Comparison of ENCODE assay signal across 29 cellular contexts in the genomic region with DNA sequence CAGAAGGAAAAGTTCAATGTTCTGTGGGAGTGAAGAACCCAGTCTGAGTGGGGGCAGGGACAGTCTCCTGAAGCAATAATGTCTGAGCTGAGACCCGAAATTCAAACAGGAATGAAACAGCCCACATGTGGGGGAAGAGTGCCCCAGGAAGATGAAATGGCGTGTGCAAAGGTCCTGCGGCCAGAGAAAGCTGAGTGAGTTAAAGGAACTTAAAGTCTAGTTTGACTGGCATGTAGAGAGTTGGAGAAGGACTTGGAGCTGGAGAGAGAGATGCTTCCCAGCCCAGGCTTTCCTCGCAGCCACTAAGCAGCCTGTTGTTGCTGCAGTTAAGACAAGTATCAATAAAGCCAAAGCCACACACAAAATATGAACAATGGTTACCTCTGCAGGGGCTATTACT. TPM values are rescaled to one million over a fixed set of nuclear protein-coding genes. Genes with fewer than 3 reads are reported as not detected.
A peak's percentile ranks its signal among the peaks of the same experiment; 100 is the strongest.
DNase-seq lines count a peak whose midpoint lies in the region; ATAC-seq, FAIRE-seq and TF ChIP-seq lines count a peak whose summit lies in the region.
"Had no signal": no experiment of that assay in that cellular context is flagged by ENCODE, and none has a peak within 500 bp of the region (broad histone marks: within the 10 kb centered on the region; RNA-seq: fewer than 3 reads in every experiment).

No MANE protein-coding gene starts in this region.

- no peaks in the 10 kb centered on the region for H3K9me3 Mint-ChIP-seq in stimulated activated naive B cell treated with anti-CD40 and anti-IgM and Interleukin-4, amounts not matched to agents 10 μg/mL and 1 μg/mL and 100 μg/mL, for 72 hours
- H3K9me3 Mint-ChIP-seq: CD14-positive monocyte; CD4-positive, alpha-beta memory T cell; CD4-positive, CD25-positive, alpha-beta regulatory T cell had no signal

- no peaks in the 10 kb centered on the region for H3K36me3 Mint-ChIP-seq in stimulated activated naive B cell treated with anti-CD40 and anti-IgM and Interleukin-4, amounts not matched to agents 10 μg/mL and 1 μg/mL and 100 μg/mL, for 72 hours
- H3K36me3 Mint-ChIP-seq: CD14-positive monocyte; CD4-positive, alpha-beta memory T cell; CD4-positive, CD25-positive, alpha-beta regulatory T cell; CD8-positive, alpha-beta memory T cell had no signal

- H3K4me3 ChIP-seq in K562 (no peak overlapping the region), H1 (ENCODE audit: extremely low read depth in 1 of 4, insufficient read depth in 2 of 4, low read depth in 3 of 4, low read length in 4 of 4) (no peak overlapping the region), kidney (ENCODE audit: low read length in 2 of 2) (no peak overlapping the region)
- H3K4me3 ChIP-seq: BLaER1, GM12878 had no signal

- POLR2A ChIA-PET in K562 (lab: Yijun Ruan, JAX) (no interaction called here), H1 (lab: Charles Lee; ENCODE audit: partially characterized antibody) (interaction anchor here (1.6 kb wide), 1 partner anchor 38 kb away, joined by 3 read pairs; a partner anchor contains a TSS)

- H3K23ac ChIP-seq in H1 (ENCODE audit: insufficient read length) = no peak overlapping the region

- no peak for TF ChIP-seq RAD21 in K562 (CRISPR knock-in tag; conservative IDR thresholded peaks at IDR 0.05 in 1 of 2, IDR thresholded peaks at IDR 0.05 in 1 of 2)
- no peak for TF ChIP-seq RAD21 in H1 (IDR thresholded peaks at IDR 0.05 in 1 of 2, conservative IDR thresholded peaks at IDR 0.05 in 1 of 2; ENCODE audit: low read depth in 2 of 2, low read length in 2 of 2)

- no peaks in the 10 kb centered on the region for H3K36me3 ChIP-seq in K562 (ENCODE audit: control insufficient read depth, insufficient read depth, low read length)
- H3K36me3 ChIP-seq in H1 (ENCODE audit: control insufficient read depth in 2 of 4, insufficient read depth in 4 of 4, low read length in 3 of 4) = no peaks in the 10 kb centered on the region
- H3K36me3 ChIP-seq in kidney (ENCODE audit: control insufficient read depth in 1 of 2, insufficient read depth in 2 of 2, low read length in 2 of 2) = no peaks in the 10 kb centered on the region
- H3K36me3 ChIP-seq: BE2C, BLaER1 had no signal

- H3K9ac ChIP-seq in K562 (ENCODE audit: insufficient read depth in 1 of 2, low read depth in 2 of 2, low read length in 2 of 2) (no peak overlapping the region), H1 (replicated peaks in 1 of 4; ENCODE audit: extremely low read depth in 1 of 4, low read depth in 3 of 4, low read length in 3 of 4) (no peak overlapping the region), kidney (ENCODE audit: low read length in 2 of 2) (no peak overlapping the region)
- H3K9ac ChIP-seq: BLaER1 had no signal

- no peak overlapping the region for H3K56ac ChIP-seq in H1 (replicated peaks; ENCODE audit: insufficient read length, low read depth, low read length)

- no peak overlapping the region for H4K8ac ChIP-seq in H1 (ENCODE audit: extremely low read depth, insufficient read depth, low read length)

- peaks cover 22 to 54% of the 10 kb centered on the region in 2 experiments; a peak in 4 of 5 replicates for H3K27me3 ChIP-seq in K562 (ENCODE audit: control insufficient read depth in 2 of 2, insufficient read depth in 2 of 2, low read length in 2 of 2)
- H3K27me3 ChIP-seq in H1 (replicated peaks in 1 of 4; ENCODE audit: control insufficient read depth in 3 of 4, extremely low read depth in 1 of 4, insufficient read depth in 3 of 4, low read length in 3 of 4) = peaks cover 0 to 3% (median 0%) of the 10 kb centered on the region in 4 experiments; a peak in 2 of 7 replicates
- H3K27me3 ChIP-seq: BE2C, BLaER1 had no signal

- H2AK5ac ChIP-seq in H1 (ENCODE audit: low read depth, low read length) = no peak overlapping the region

- no peak for ATAC-seq in K562
- ATAC-seq in HG03039 (IDR thresholded peaks at IDR 0.05; ENCODE audit: unreplicated experiment) = no peak
- ATAC-seq in stimulated activated naive B cell treated with anti-CD40 and anti-IgM and Interleukin-4, amounts not matched to agents 10 μg/mL and 1 μg/mL and 100 μg/mL, for 72 hours (replicated peaks) = no peak
- ATAC-seq in GM19351 (IDR thresholded peaks at IDR 0.05; ENCODE audit: unreplicated experiment) = no peak
- ATAC-seq: GM12878 had no signal

- H3K4ac ChIP-seq in H1 (replicated peaks; ENCODE audit: insufficient read length, low read depth, low read length) = no peak overlapping the region

- no TSS peak for BruUV-seq in K562 (replicated peaks; lab: Mats Ljungman, UMichigan)

- no peak overlapping the region for H2BK120ac ChIP-seq in H1 (replicated peaks; ENCODE audit: low read depth, low read length)

- peaks cover 7 to 10% of the 10 kb centered on the region in 2 donors for H3K4me1 Mint-ChIP-seq in stimulated activated naive B cell treated with anti-CD40 and anti-IgM and Interleukin-4, amounts not matched to agents 10 μg/mL and 1 μg/mL and 100 μg/mL, for 72 hours
- H3K4me1 Mint-ChIP-seq: CD14-positive monocyte had no signal

- H2BK5ac ChIP-seq in H1 (ENCODE audit: low read depth, low read length) = no peak overlapping the region

- H3K23me2 ChIP-seq in H1 (ENCODE audit: low read depth, low read length) = no peaks in the 10 kb centered on the region

- peaks cover 0 to 5% of the 10 kb centered on the region in 2 experiments; a peak in 3 of 5 replicates for H3K4me1 ChIP-seq in K562 (replicated peaks in 1 of 2; ENCODE audit: control insufficient read depth in 2 of 2, insufficient read depth in 2 of 2, low read length in 2 of 2)
- no peaks in the 10 kb centered on the region for H3K4me1 ChIP-seq in H1 (replicated peaks in 1 of 4; ENCODE audit: control insufficient read depth in 3 of 4, insufficient read depth in 4 of 4, low read length in 3 of 4)
- H3K4me1 ChIP-seq in kidney (ENCODE audit: control insufficient read depth in 1 of 2, insufficient read depth in 1 of 2, low read depth in 1 of 2, low read length in 2 of 2) = no peaks in the 10 kb centered on the region

- no peak overlapping the region for H3K18ac ChIP-seq in H1 (ENCODE audit: extremely low read depth, low read length)

- H3K27ac ChIP-seq in K562 (ENCODE audit: extremely low read depth, low read depth, low read length) (no peak overlapping the region), H1 (ENCODE audit: low read depth, low read length) (no peak overlapping the region), kidney (ENCODE audit: low read depth in 2 of 2, low read length in 2 of 2) (no peak overlapping the region)
- H3K27ac ChIP-seq: BLaER1 had no signal

- no peak overlapping the region for H3K14ac ChIP-seq in H1 (ENCODE audit: insufficient read length)

- in situ Hi-C loops in K562 (cut with MboI) = no loop called here

- H2AFZ ChIP-seq in K562 (ENCODE audit: low read depth, low read length) (no peak overlapping the region), H1 (ENCODE audit: low read length) (no peak overlapping the region)

- no peak for TF ChIP-seq EP300 in K562 (IDR thresholded peaks at IDR 0.05; ENCODE audit: low read length)
- no peak for TF ChIP-seq EP300 in H1 (IDR thresholded peaks at IDR 0.05; ENCODE audit: borderline replicate concordance in 1 of 2, low read depth in 2 of 2, low read length in 2 of 2)

- H4K91ac ChIP-seq in H1 (replicated peaks; ENCODE audit: insufficient read length, low read length) = no peak overlapping the region

- H2BK12ac ChIP-seq in H1 (ENCODE audit: low read depth, low read length) = no peak overlapping the region

- H3K27me3 Mint-ChIP-seq in stimulated activated naive B cell treated with anti-CD40 and anti-IgM and Interleukin-4, amounts not matched to agents 10 μg/mL and 1 μg/mL and 100 μg/mL, for 72 hours = peaks cover 27 to 30% of the 10 kb centered on the region in 2 donors

- no peak for TF ChIP-seq POLR2A in K562 (conservative IDR thresholded peaks at IDR 0.05)
- TF ChIP-seq POLR2A in H1 (IDR thresholded peaks at IDR 0.05; ENCODE audit: control extremely low read depth in 1 of 2, low read depth in 2 of 2, low read length in 2 of 2) = no peak

- DNase-seq in K562 (ENCODE audit: extremely low read depth in 1 of 4, low spot score in 3 of 4) (no peak), H1 (ENCODE audit: low read depth in 1 of 2, low spot score in 2 of 2) (no peak), kidney (peak; percentile 2), activated gamma-delta T cell treated with Interleukin-2 at 50 U/mL for 16 hours (no peak)
- no peak for DNase-seq in stimulated activated naive B cell treated with anti-CD40 and anti-IgM and Interleukin-4, amounts not matched to agents 10 μg/mL and 1 μg/mL and 100 μg/mL, for 72 hours
- DNase-seq: 8988T; ACHN; BE2C; C1 segment of cervical spinal cord; CD4-positive, alpha-beta memory T cell; CD4-positive, CD25-positive, alpha-beta regulatory T cell; CD8-positive, alpha-beta memory T cell; COR-L47; DMS 273 treated with DMSO at 0.1 percent for 48 hours; DMS153; DMS53; DMS79; DND-41; EL; GDM1 had no signal

- TF ChIP-seq CTCF in K562 (IDR thresholded peaks at IDR 0.05 in 2 of 3, conservative IDR thresholded peaks at IDR 0.05 in 1 of 3; ENCODE audit: insufficient read depth in 2 of 3, low read depth in 1 of 3, low read length in 3 of 3) (no peak), H1 (IDR thresholded peaks at IDR 0.05; ENCODE audit: control extremely low read depth in 1 of 3, insufficient read depth in 1 of 3, low read depth in 1 of 3, low read length in 3 of 3) (no peak), kidney (IDR thresholded peaks at IDR 0.05; ENCODE audit: borderline replicate concordance, extremely low read depth, insufficient read depth) (no peak)

- no peak overlapping the region for H2BK20ac ChIP-seq in H1 (ENCODE audit: low read length)

- H4K5ac ChIP-seq in H1 (ENCODE audit: insufficient read length, low read depth, low read length) = no peak overlapping the region

- H3K9me1 ChIP-seq in K562 (ENCODE audit: control insufficient read depth, insufficient read depth, low read length) = no peaks in the 10 kb centered on the region

- no peaks in the 10 kb centered on the region for H3K9me3 ChIP-seq in K562 (replicated peaks; ENCODE audit: control insufficient read depth, insufficient read depth, low read depth, low read length)
- H3K9me3 ChIP-seq in H1 (ENCODE audit: insufficient read depth in 2 of 2, low read depth in 1 of 2, low read length in 1 of 2) = no peaks in the 10 kb centered on the region
- H3K9me3 ChIP-seq in kidney (ENCODE audit: control insufficient read depth in 1 of 2, low read length in 2 of 2) = no peaks in the 10 kb centered on the region
- H3K9me3 ChIP-seq: BE2C, BLaER1 had no signal

- H2BK15ac ChIP-seq in H1 (ENCODE audit: low read length) = no peak overlapping the region

- WGBS in K562 (ENCODE audit: insufficient coverage, low coverage, missing lambda C conversion rate) = 0% methylated on average over 4 of the region's 4 CpGs
- 94% methylated on average over 4 of the region's 4 CpGs; no CpG with 5 or more reads in 1 of the 2 experiments for WGBS in H1 (ENCODE audit: extremely low coverage in 1 of 2, insufficient coverage in 1 of 2, insufficient read length in 1 of 2, insufficient replicate concordance in 2 of 2, low coverage in 1 of 2, low lambda C conversion rate in 2 of 2, missing lambda C conversion rate in 1 of 2), 2 experiments

- FAIRE-seq in K562 (lab: Jason Lieb, UNC) = no peak
- no peak for FAIRE-seq in H1 (lab: Jason Lieb, UNC)
- no peak for FAIRE-seq in kidney (lab: Jason Lieb, UNC)
- FAIRE-seq: A204.1, GM12878, GM12892, GM18507, GM19239 had no signal

- H3K79me1 ChIP-seq in H1 (ENCODE audit: low read depth, low read length) = no peaks in the 10 kb centered on the region

- CTCF ChIA-PET in K562 (lab: Yijun Ruan, JAX; ENCODE audit: low intra/inter-chr PET ratio) = no interaction called here
- CTCF ChIA-PET in H1 (lab: Charles Lee; ENCODE audit: partially characterized antibody) = interaction anchor here (0.6 to 3.4 kb wide), 7 partner anchors 7 to 258 kb away, joined by 3 to 18 read pairs (median 5); no protein-coding TSS in a partner anchor

- intact Hi-C loops in K562 (cut with micrococcal nuclease) = no loop called here
- intact Hi-C loops in kidney (cut with DNase I) = no loop called here

- no peak overlapping the region for H3K4me3 Mint-ChIP-seq in stimulated activated naive B cell treated with anti-CD40 and anti-IgM and Interleukin-4, amounts not matched to agents 10 μg/mL and 1 μg/mL and 100 μg/mL, for 72 hours
- H3K4me3 Mint-ChIP-seq: CD14-positive monocyte; CD4-positive, alpha-beta memory T cell; CD4-positive, CD25-positive, alpha-beta regulatory T cell; CD8-positive, alpha-beta memory T cell had no signal

- H3K4me2 ChIP-seq in K562 (ENCODE audit: insufficient read depth, low read length) = no peak overlapping the region
- no peak overlapping the region for H3K4me2 ChIP-seq in H1 (ENCODE audit: insufficient read depth in 1 of 2, low read depth in 2 of 2, low read length in 2 of 2)
- H3K4me2 ChIP-seq: BLaER1 had no signal

- no peaks in the 10 kb centered on the region for H4K20me1 ChIP-seq in K562 (replicated peaks; ENCODE audit: control insufficient read depth, insufficient read depth, low read length)
- H4K20me1 ChIP-seq in H1 (replicated peaks in 1 of 2; ENCODE audit: control insufficient read depth in 1 of 2, insufficient read depth in 2 of 2, low read length in 2 of 2) = no peaks in the 10 kb centered on the region
- H4K20me1 ChIP-seq: BLaER1 had no signal

- H3K79me2 ChIP-seq in K562 (ENCODE audit: control insufficient read depth, insufficient read depth, low read length) = no peaks in the 10 kb centered on the region
- H3K79me2 ChIP-seq in H1 (ENCODE audit: control insufficient read depth in 1 of 2, insufficient read depth in 2 of 2, low read length in 2 of 2) = no peaks in the 10 kb centered on the region

- H3K27ac Mint-ChIP-seq in stimulated activated naive B cell treated with anti-CD40 and anti-IgM and Interleukin-4, amounts not matched to agents 10 μg/mL and 1 μg/mL and 100 μg/mL, for 72 hours = no peak overlapping the region
- H3K27ac Mint-ChIP-seq: CD14-positive monocyte; CD4-positive, alpha-beta memory T cell; CD4-positive, CD25-positive, alpha-beta regulatory T cell had no signal

RNA-seq across cellular contexts. Expression of a gene that starts 38.0 kb away (rescaled TPM):
- total RNA-seq in K562 (2011; cell fraction: chromatin; rRNA removed; ENCODE audit: low replicate concordance) = 3.1 and 9.7 TPM in 2 replicates
- 2.6 and 5.3 TPM in 2 replicates for total RNA-seq in K562 (2011; cell fraction: nucleolus; rRNA removed)
- 3.7 and 6.1 TPM in 2 replicates for total RNA-seq in K562 (2011; cell fraction: nucleoplasm; rRNA removed)
- total RNA-seq in K562 (2014; rRNA removed) (0.50 and 0.57 TPM in 2 replicates), K562 (2014; rRNA removed; fragmentation: Illumina TruSeq; extraction: Trizol) (0.62 and 0.83 TPM in 2 replicates), K562 (2015; rRNA removed; fragmentation: Illumina TruSeq; extraction: Trizol) (0.14 and 0.49 TPM in 2 replicates), K562 (2021) (2.2 and 3.2 TPM in 2 replicates), kidney (0.91 TPM)
- polyA plus RNA-seq in K562 (2011; rRNA removed) (0.34 and 2.1 TPM in 2 replicates), K562 (2014; fragmentation: Illumina TruSeq; extraction: Trizol) (0.73 and 1.3 TPM in 2 replicates), K562 (2014; fragmentation: Nextera tagmentation; extraction: Ambion mirVana) (under 1 TPM; 0.18 to 0.31 TPM), K562 (2014; rRNA removed) (1.4 and 2.0 TPM in 2 replicates), H1 (2011; rRNA removed) (0.74 and 2.3 TPM in 2 replicates), kidney (ENCODE audit: insufficient read depth, low read depth, low replicate concordance) (1.5 TPM)
- polyA plus RNA-seq in K562 (2011; cell fraction: cytosol; rRNA removed) = 0.37 and 4.5 TPM in 2 replicates
- polyA plus RNA-seq in K562 (2011; cell fraction: nucleus; rRNA removed) = 0.86 and 9.4 TPM in 2 replicates
- 0.86 and 2.0 TPM in 2 replicates for polyA plus RNA-seq in K562 (2012)
- 0.33 and 2.5 TPM in 2 replicates for polyA minus RNA-seq in K562 (2011; rRNA and poly(A)+ RNA removed)
- 1.6 TPM in 1 of 2 replicates, not detected in the other for polyA minus RNA-seq in K562 (2011; cell fraction: cytosol; rRNA and poly(A)+ RNA removed)
- polyA minus RNA-seq in K562 (2011; cell fraction: nucleus; rRNA and poly(A)+ RNA removed) = 0.56 and 3.8 TPM in 2 replicates
- total RNA-seq in H1 (2021; fragmentation: NEBNext Ultra II Directional; extraction: Animal tissue kit (Norgen Biotek cat#: 25700)) = 0.61 and 0.74 TPM in 2 replicates
- polyA plus RNA-seq in H1 (2011; cell fraction: cytosol; rRNA removed) = 1.1 TPM
- polyA plus RNA-seq in H1 (2011; cell fraction: nucleus; rRNA removed) = 2.0 TPM
- polyA plus RNA-seq in H1 (2012, experiment 1 of 2) = 0.32 to 1.9 TPM (median 0.65 TPM) in 4 replicates
- polyA plus RNA-seq in H1 (2012, experiment 2 of 2) = 1.4 TPM
- 0.49 TPM for polyA plus RNA-seq in H1 (2013, experiment 1 of 2)
- 0.53 TPM for polyA plus RNA-seq in H1 (2013, experiment 2 of 2)
- 1.1 and 1.3 TPM in 2 replicates for polyA minus RNA-seq in H1 (2011; rRNA and poly(A)+ RNA removed)
- polyA minus RNA-seq in H1 (2011; cell fraction: cytosol; rRNA and poly(A)+ RNA removed) = not detected
- 1.4 TPM for polyA minus RNA-seq in H1 (2011; cell fraction: nucleus; rRNA and poly(A)+ RNA removed)
- polyA plus RNA-seq: CD14-positive monocyte had no signal
